In genomic region chr1:59295603-59296002, GRCh38 we compare ENCODE assay signal across 8 cellular contexts. TPM values are rescaled to one million over a fixed set of nuclear protein-coding genes. Genes with fewer than 3 reads are reported as not detected.
DNase-seq lines count a peak whose midpoint lies in the region; ATAC-seq, FAIRE-seq and TF ChIP-seq lines count a peak whose summit lies in the region.

No MANE protein-coding gene starts in this region.

- no peaks in the 10 kb centered on the region for H4K20me1 ChIP-seq in astrocyte (ENCODE audit: insufficient read depth, low read length)

- H3K4me1 Mint-ChIP-seq in astrocyte (ENCODE audit: low read depth, unreplicated experiment): peaks cover 14% of the 10 kb centered on the region

- H3K79me1 ChIP-seq in mesenchymal stem cell (replicated peaks; ENCODE audit: low read length, poor library complexity, severe bottlenecking): peaks cover 8% of the 10 kb centered on the region

- H3K23ac ChIP-seq in mesenchymal stem cell (ENCODE audit: low read length in 2 of 2): no peak overlapping the region

- H2BK120ac ChIP-seq in mesenchymal stem cell (ENCODE audit: low read depth, low read length): no peak overlapping the region

- H3K27ac ChIP-seq in heart left ventricle (peak overlapping the region; percentile 90 to 99 (median 96)), astrocyte (ENCODE audit: low read depth, low read length) (no peak overlapping the region), mesenchymal stem cell (ENCODE audit: low read length, poor library complexity, severe bottlenecking) (peak overlapping the region; percentile 91), urinary bladder (ENCODE audit: low read depth) (no peak overlapping the region)

- H4K8ac ChIP-seq in mesenchymal stem cell (ENCODE audit: low read length): no peak overlapping the region

- no peak overlapping the region for H3K27ac Mint-ChIP-seq in astrocyte (ENCODE audit: unreplicated experiment)

- TF ChIP-seq POLR2A in heart left ventricle (IDR thresholded peaks at IDR 0.05): no peak

- H2BK12ac ChIP-seq in mesenchymal stem cell (ENCODE audit: low read length in 2 of 2): no peak overlapping the region

- H3K18ac ChIP-seq in mesenchymal stem cell (ENCODE audit: low read depth in 1 of 2, low read length in 2 of 2): no peak overlapping the region

- TF ChIP-seq CTCF in heart left ventricle (IDR thresholded peaks at IDR 0.05) (no peak), astrocyte (IDR thresholded peaks at IDR 0.05; ENCODE audit: insufficient read depth, low read depth, low read length) (no peak)

- intact Hi-C loops in heart left ventricle (cut with DNase I) (loop anchor here in 9 of 10 donors (1.0 to 10.0 kb wide), 29 partner anchors 97 to 541 kb away; partner anchors contain the start of gene JUN (in 5 of the 9)), cardiac septum (cut with DNase I) (loop anchor here (1.0 to 10.0 kb wide), 7 partner anchors 97 to 511 kb away; partner anchors contain the start of gene JUN)

- H3K36me3 ChIP-seq in heart left ventricle (no peaks in the 10 kb centered on the region), astrocyte (ENCODE audit: insufficient read depth, low read length) (no peaks in the 10 kb centered on the region), mesenchymal stem cell (ENCODE audit: control insufficient read depth in 1 of 2, insufficient read depth in 2 of 2, low read depth in 1 of 2, low read length in 2 of 2) (no peaks in the 10 kb centered on the region), urinary bladder (ENCODE audit: insufficient read depth) (no peaks in the 10 kb centered on the region)

- DNase-seq in heart left ventricle (no peak), cardiac septum (ENCODE audit: low spot score) (no peak), astrocyte (ENCODE audit: low read depth) (no peak), mesenchymal stem cell (no peak), NCI-H1048 (lab: John Stamatoyannopoulos, UW) (no peak), NCI-H526 treated with DMSO at 0.1 percent for 48 hours (lab: John Stamatoyannopoulos, UW) (no peak)

- H3K14ac ChIP-seq in mesenchymal stem cell (ENCODE audit: low read length in 2 of 2): no peak overlapping the region

- no peaks in the 10 kb centered on the region for H3K36me3 Mint-ChIP-seq in astrocyte (ENCODE audit: low read depth, unreplicated experiment)

- peak overlapping the region in 1 of 2 experiments; percentile 1 for H3K4ac ChIP-seq in mesenchymal stem cell (ENCODE audit: low read depth in 1 of 2, low read length in 2 of 2)

- H3K4me3 Mint-ChIP-seq in astrocyte (ENCODE audit: unreplicated experiment): no peak overlapping the region

- no peaks in the 10 kb centered on the region for H3K27me3 Mint-ChIP-seq in astrocyte (ENCODE audit: low read depth, unreplicated experiment)

- peaks cover 0 to 54% (median 18%) of the 10 kb centered on the region in 12 donors for H3K4me1 ChIP-seq in heart left ventricle
- no peaks in the 10 kb centered on the region for H3K4me1 ChIP-seq in astrocyte (ENCODE audit: insufficient read depth, low read length)
- peaks cover 3% of the 10 kb centered on the region for H3K4me1 ChIP-seq in mesenchymal stem cell (ENCODE audit: control insufficient read depth, insufficient read depth, low read depth, low read length)
- H3K4me1 ChIP-seq in urinary bladder (ENCODE audit: insufficient read depth): no peaks in the 10 kb centered on the region

- FAIRE-seq in astrocyte (lab: Jason Lieb, UNC): no peak

- no peaks in the 10 kb centered on the region for H3K79me2 ChIP-seq in astrocyte (ENCODE audit: insufficient read depth, low read length)

- peak overlapping the region; percentile 58 for H2AFZ ChIP-seq in astrocyte (ENCODE audit: low read depth, low read length)
- H2AFZ ChIP-seq in mesenchymal stem cell (ENCODE audit: low read depth, low read length): no peak overlapping the region

- H2BK15ac ChIP-seq in mesenchymal stem cell (ENCODE audit: low read depth, poor library complexity, severe bottlenecking): no peak overlapping the region

- H3K9me3 Mint-ChIP-seq in astrocyte (ENCODE audit: unreplicated experiment): peaks cover 6% of the 10 kb centered on the region

- 34 to 47% (median 42%) methylated on average over 4 of the region's 4 CpGs for WGBS in heart left ventricle, 4 donors
- 84% methylated on average over 4 of the region's 4 CpGs for WGBS in mesenchymal stem cell
- WGBS in urinary bladder: 44% methylated on average over 4 of the region's 4 CpGs

- H3K9me3 ChIP-seq in heart left ventricle (no peaks in the 10 kb centered on the region), astrocyte (ENCODE audit: insufficient read depth, low read depth, low read length) (no peaks in the 10 kb centered on the region), mesenchymal stem cell (ENCODE audit: control insufficient read depth, low read length) (no peaks in the 10 kb centered on the region)

- H3K27me3 ChIP-seq in heart left ventricle (no peaks in the 10 kb centered on the region), astrocyte (ENCODE audit: insufficient read depth, low read length) (no peaks in the 10 kb centered on the region), mesenchymal stem cell (ENCODE audit: control insufficient read depth in 1 of 2, insufficient read depth in 1 of 2, low read length in 2 of 2) (no peaks in the 10 kb centered on the region)

- ATAC-seq in heart left ventricle (no peak), HG02610 (IDR thresholded peaks at IDR 0.05; ENCODE audit: unreplicated experiment) (no peak)

- H2AK5ac ChIP-seq in mesenchymal stem cell (ENCODE audit: low read length, severe bottlenecking): no peak overlapping the region

- H3K9ac ChIP-seq in astrocyte (ENCODE audit: low read length) (peak overlapping the region; percentile 80), mesenchymal stem cell (ENCODE audit: low read length) (peak overlapping the region; percentile 93)

- no peak overlapping the region for H2BK5ac ChIP-seq in mesenchymal stem cell (ENCODE audit: low read depth, low read length, poor library complexity, severe bottlenecking)

- H3K4me2 ChIP-seq in astrocyte (ENCODE audit: low read length): peak overlapping the region; percentile 85
- H3K4me2 ChIP-seq in mesenchymal stem cell (ENCODE audit: low read length, poor library complexity, severe bottlenecking): peak overlapping the region; percentile 62

- H3K4me3 ChIP-seq in heart left ventricle (peak overlapping the region; percentile 8 to 81 (median 62)), astrocyte (ENCODE audit: insufficient read depth, low read depth, low read length) (peak overlapping the region; percentile 69), mesenchymal stem cell (ENCODE audit: insufficient read depth in 1 of 2, low read depth in 1 of 2, low read length in 2 of 2) (peak overlapping the region in 1 of 2 experiments; percentile 82), urinary bladder (ENCODE audit: low read depth, low read length) (peak overlapping the region; percentile 50)

- H4K91ac ChIP-seq in mesenchymal stem cell (ENCODE audit: low read length): no peak overlapping the region

RNA-seq across cellular contexts. Expression of gene FGGY, which starts 1.3 kb away (rescaled TPM):
- total RNA-seq in heart left ventricle (10 to 100 TPM; 20.8 to 42.9 (median 33.9) TPM), cardiac septum (20.5 TPM), astrocyte (6.8 and 8.3 TPM in 2 replicates), urinary bladder (36.9 TPM)
- polyA plus RNA-seq in heart left ventricle (1 to 10 TPM; 7.2 to 9.5 TPM), urinary bladder (16.6 TPM)
- polyA plus RNA-seq in mesenchymal stem cell (2013, experiment 1 of 2): 3.1 TPM
- polyA plus RNA-seq in mesenchymal stem cell (2013, experiment 2 of 2): 2.7 TPM

Comparison
In these comparisons a context has a peak if more than half of its experiments do, and no peak if none do; other contexts are left out.
1. H3K27ac ChIP-seq: peak in heart left ventricle (12 of 12) and mesenchymal stem cell (single experiment); none in astrocyte (single experiment) and urinary bladder (single experiment).